12 cellular contexts compared by ENCODE assay signal in genomic region chr1:27624467-27625233, GRCh38. TPM values are rescaled to one million over a fixed set of nuclear protein-coding genes. Genes with fewer than 3 reads are reported as not detected.
DNase-seq lines count a peak whose midpoint lies in the region; ATAC-seq and TF ChIP-seq lines count a peak whose summit lies in the region.
"Had no signal": no experiment of that assay in that cellular context is flagged by ENCODE, and none has a peak within 500 bp of the region (broad histone marks: within the 10 kb centered on the region; RNA-seq: fewer than 3 reads in every experiment).

No MANE protein-coding gene starts in this region.

- H3K9me3 Mint-ChIP-seq in stimulated activated naive CD8-positive, alpha-beta T cell treated with anti-CD3 and anti-CD28 coated beads, Interleukin-15, amount 100 ng/mL, for 72 hours, result no peaks in the 10 kb centered on the region
- H3K9me3 Mint-ChIP-seq in type B pancreatic cell, result no peaks in the 10 kb centered on the region
- H3K9me3 Mint-ChIP-seq in CD4-positive, alpha-beta memory T cell, result no peaks in the 10 kb centered on the region
- H3K9me3 Mint-ChIP-seq: naive B cell; stimulated activated naive CD8-positive, alpha-beta T cell treated with anti-CD3 and anti-CD28 coated beads, Interleukin-15, Interleukin-2, amounts not matched to agents 100 ng/mL and 50 ng/mL, for 24 hours; T-cell had no signal

- TF ChIP-seq CTCF in mammary epithelial cell (conservative IDR thresholded peaks at IDR 0.05 in 1 of 2, IDR thresholded peaks at IDR 0.05 in 1 of 2; ENCODE audit: extremely low read depth in 1 of 2, insufficient read depth in 1 of 2, low read depth in 1 of 2, low read length in 2 of 2), result peak in 1 of 2 donors; percentile 16
- TF ChIP-seq CTCF in vagina (IDR thresholded peaks at IDR 0.05), result no peak
- no peak for TF ChIP-seq CTCF in type B pancreatic cell (conservative IDR thresholded peaks at IDR 0.05)

- H3K27ac ChIP-seq in mammary epithelial cell (ENCODE audit: insufficient read depth, low read depth, low read length) (peak overlapping the region; percentile 23), vagina (peak overlapping the region; percentile 14)
- no peak overlapping the region for H3K27ac ChIP-seq in CD4-positive, alpha-beta memory T cell (ENCODE audit: low read depth, low read length)

- no peaks in the 10 kb centered on the region for H3K36me3 Mint-ChIP-seq in type B pancreatic cell
- H3K36me3 Mint-ChIP-seq in CD4-positive, alpha-beta memory T cell, result no peaks in the 10 kb centered on the region
- H3K36me3 Mint-ChIP-seq: T-cell had no signal

- intact Hi-C loops in mammary epithelial cell (cut with micrococcal nuclease) (loop anchor here (2.0 kb wide), 1 partner anchor 14 kb away; no protein-coding TSS in a partner anchor), vagina (cut with DNase I) (no loop called here)
- intact Hi-C loops in CD4-positive, alpha-beta memory T cell (cut with micrococcal nuclease), result no loop called here

- no peak overlapping the region for H3K4me2 ChIP-seq in mammary epithelial cell (ENCODE audit: insufficient read depth, low read depth, low read length)

- no peak overlapping the region for H3K4me3 ChIP-seq in mammary epithelial cell (replicated peaks in 1 of 3; ENCODE audit: insufficient read depth in 1 of 3, low read depth in 2 of 3, low read length in 3 of 3)
- H3K4me3 ChIP-seq in vagina, result no peak overlapping the region
- H3K4me3 ChIP-seq in CD4-positive, alpha-beta memory T cell (ENCODE audit: low read length in 2 of 2), result no peak overlapping the region

- H2AFZ ChIP-seq in mammary epithelial cell (ENCODE audit: low read depth, low read length), result peak overlapping the region; percentile 57

- H3K27me3 ChIP-seq in mammary epithelial cell (ENCODE audit: insufficient read depth, low read length) (no peaks in the 10 kb centered on the region), vagina (no peaks in the 10 kb centered on the region)
- H3K27me3 ChIP-seq in CD4-positive, alpha-beta memory T cell (ENCODE audit: insufficient read depth, low read length), result no peaks in the 10 kb centered on the region

- H3K9me3 ChIP-seq in mammary epithelial cell (replicated peaks; ENCODE audit: insufficient read depth, low read length), result no peaks in the 10 kb centered on the region
- H3K9me3 ChIP-seq in vagina, result no peaks in the 10 kb centered on the region
- no peaks in the 10 kb centered on the region for H3K9me3 ChIP-seq in CD4-positive, alpha-beta memory T cell (ENCODE audit: control insufficient read depth in 1 of 2, low read length in 2 of 2)

- dilution Hi-C loops in mammary epithelial cell (cut with HindIII; ENCODE audit: low sequenced_read_pairs), result no loop called here

- WGBS in mammary epithelial cell (ENCODE audit: low coverage, missing lambda C conversion rate), result 51% methylated on average over 7 of the region's 7 CpGs

- CTCF ChIA-PET in mammary epithelial cell (lab: Charles Lee; ENCODE audit: low non-redundant PET), result interaction anchor here (0.8 kb wide), 1 partner anchor 19 kb away, joined by 7 read pairs; no protein-coding TSS in a partner anchor
- CTCF ChIA-PET in CD4-positive, alpha-beta memory T cell (lab: Charles Lee; ENCODE audit: partially characterized antibody), result interaction anchor here (1.1 to 2.0 kb wide), 2 partner anchors 17 to 38 kb away, joined by 4 to 10 read pairs; no protein-coding TSS in a partner anchor

- no peaks in the 10 kb centered on the region for H3K79me2 ChIP-seq in mammary epithelial cell (ENCODE audit: insufficient read depth, low read length)

- in situ Hi-C loops in mammary epithelial cell (cut with MboI; ENCODE audit: low sequenced_read_pairs in 2 of 2), result no loop called here

- POLR2A ChIA-PET in CD4-positive, alpha-beta memory T cell (lab: Charles Lee; ENCODE audit: partially characterized antibody), result no interaction called here

- H3K9ac ChIP-seq in mammary epithelial cell (ENCODE audit: insufficient read depth, low read length), result no peak overlapping the region

- H4K20me1 ChIP-seq in mammary epithelial cell (ENCODE audit: insufficient read depth, low read length), result no peaks in the 10 kb centered on the region

- peak; percentile 10 for ATAC-seq in stimulated activated naive CD8-positive, alpha-beta T cell treated with anti-CD3 and anti-CD28 coated beads, Interleukin-15, amount 100 ng/mL, for 72 hours
- ATAC-seq in stimulated activated naive CD8-positive, alpha-beta T cell treated with anti-CD3 and anti-CD28 coated beads, Interleukin-15, Interleukin-2, amounts not matched to agents 100 U/mL and 50 U/mL, for 24 hours, result no peak
- ATAC-seq in HG03342 (IDR thresholded peaks at IDR 0.05; ENCODE audit: unreplicated experiment) (peak; percentile 28), GM21526 (IDR thresholded peaks at IDR 0.05; ENCODE audit: low FRiP score, unreplicated experiment) (no peak)
- ATAC-seq: HCT116 had no signal

- BruUV-seq in mammary epithelial cell (replicated peaks; lab: Mats Ljungman, UMichigan), result no TSS peak

- no peak overlapping the region for H3K4me3 Mint-ChIP-seq in stimulated activated naive CD8-positive, alpha-beta T cell treated with anti-CD3 and anti-CD28 coated beads, Interleukin-15, amount 100 ng/mL, for 72 hours
- H3K4me3 Mint-ChIP-seq in type B pancreatic cell, result no peak overlapping the region
- no peak overlapping the region for H3K4me3 Mint-ChIP-seq in CD4-positive, alpha-beta memory T cell
- H3K4me3 Mint-ChIP-seq: stimulated activated naive CD8-positive, alpha-beta T cell treated with anti-CD3 and anti-CD28 coated beads, Interleukin-15, Interleukin-2, amounts not matched to agents 100 ng/mL and 50 ng/mL, for 24 hours; T-cell had no signal

- H3K27ac Mint-ChIP-seq in stimulated activated naive CD8-positive, alpha-beta T cell treated with anti-CD3 and anti-CD28 coated beads, Interleukin-15, amount 100 ng/mL, for 72 hours, result no peak overlapping the region
- no peak overlapping the region for H3K27ac Mint-ChIP-seq in type B pancreatic cell
- H3K27ac Mint-ChIP-seq in CD4-positive, alpha-beta memory T cell, result no peak overlapping the region
- H3K27ac Mint-ChIP-seq: naive B cell; stimulated activated naive CD8-positive, alpha-beta T cell treated with anti-CD3 and anti-CD28 coated beads, Interleukin-15, Interleukin-2, amounts not matched to agents 100 ng/mL and 50 ng/mL, for 24 hours; T-cell had no signal

- H3K4me1 ChIP-seq in mammary epithelial cell (ENCODE audit: insufficient read depth, low read length), result peaks cover 17% of the 10 kb centered on the region
- H3K4me1 ChIP-seq in vagina, result no peaks in the 10 kb centered on the region
- peaks cover 37% of the 10 kb centered on the region for H3K4me1 ChIP-seq in CD4-positive, alpha-beta memory T cell (ENCODE audit: insufficient read depth, low read length)

- DNase-seq in stimulated activated naive CD8-positive, alpha-beta T cell treated with anti-CD3 and anti-CD28 coated beads, Interleukin-15, amount 100 ng/mL, for 72 hours, result no peak
- DNase-seq in stimulated activated naive CD8-positive, alpha-beta T cell treated with anti-CD3 and anti-CD28 coated beads, Interleukin-15, Interleukin-2, amounts not matched to agents 100 U/mL and 50 U/mL, for 24 hours, result no peak
- DNase-seq in mammary epithelial cell, result no peak
- DNase-seq in vagina (ENCODE audit: extremely low spot score in 2 of 2), result no peak
- DNase-seq in type B pancreatic cell (ENCODE audit: extremely low spot score, unreplicated experiment), result no peak
- no peak for DNase-seq in CD4-positive, alpha-beta memory T cell

- TF ChIP-seq POLR2A in vagina (IDR thresholded peaks at IDR 0.05), result no peak

- no peaks in the 10 kb centered on the region for H3K36me3 ChIP-seq in mammary epithelial cell (ENCODE audit: insufficient read depth, low read length)
- H3K36me3 ChIP-seq in vagina, result no peaks in the 10 kb centered on the region
- H3K36me3 ChIP-seq in CD4-positive, alpha-beta memory T cell (ENCODE audit: insufficient read depth, low read length), result no peaks in the 10 kb centered on the region

- peaks cover 21% of the 10 kb centered on the region for H3K4me1 Mint-ChIP-seq in stimulated activated naive CD8-positive, alpha-beta T cell treated with anti-CD3 and anti-CD28 coated beads, Interleukin-15, amount 100 ng/mL, for 72 hours
- H3K4me1 Mint-ChIP-seq in type B pancreatic cell (ENCODE audit: unreplicated experiment), result peaks cover 9% of the 10 kb centered on the region
- peaks cover 15 to 24% (median 18%) of the 10 kb centered on the region in 4 donors for H3K4me1 Mint-ChIP-seq in CD4-positive, alpha-beta memory T cell

- no peaks in the 10 kb centered on the region for H3K27me3 Mint-ChIP-seq in stimulated activated naive CD8-positive, alpha-beta T cell treated with anti-CD3 and anti-CD28 coated beads, Interleukin-15, amount 100 ng/mL, for 72 hours
- peaks cover 12% of the 10 kb centered on the region for H3K27me3 Mint-ChIP-seq in type B pancreatic cell
- H3K27me3 Mint-ChIP-seq in CD4-positive, alpha-beta memory T cell, result no peaks in the 10 kb centered on the region
- H3K27me3 Mint-ChIP-seq: naive B cell; stimulated activated naive CD8-positive, alpha-beta T cell treated with anti-CD3 and anti-CD28 coated beads, Interleukin-15, Interleukin-2, amounts not matched to agents 100 ng/mL and 50 ng/mL, for 24 hours; T-cell had no signal

RNA-seq across cellular contexts. Expression of gene FGR, which starts 10.3 kb away (rescaled TPM):
- total RNA-seq in mammary epithelial cell (under 1 TPM; 0.50 to 0.56 TPM), vagina (18.4 TPM), type B pancreatic cell (ENCODE audit: low replicate concordance) (not detected in 2 replicates)
- polyA plus RNA-seq in mammary epithelial cell, result 0.06 TPM
- not detected for polyA minus RNA-seq in mammary epithelial cell
- total RNA-seq in CD4-positive, alpha-beta memory T cell, result 1 to 10 TPM; 2.7 to 2.9 TPM
- polyA plus RNA-seq in CD4-positive, alpha-beta memory T cell, result under 1 TPM; 0.12 to 0.15 TPM

RNA-seq across cellular contexts. Expression of gene AHDC1, which starts 20.7 kb away (rescaled TPM):
- total RNA-seq in mammary epithelial cell (10 to 100 TPM; 35.3 to 51.8 TPM), vagina (62.4 TPM), type B pancreatic cell (ENCODE audit: low replicate concordance) (49.3 and 61.0 TPM in 2 replicates)
- 8.0 TPM for polyA plus RNA-seq in mammary epithelial cell
- polyA minus RNA-seq in mammary epithelial cell, result 21.4 TPM
- 10 to 100 TPM; 18.4 to 19.2 TPM for total RNA-seq in CD4-positive, alpha-beta memory T cell
- polyA plus RNA-seq in CD4-positive, alpha-beta memory T cell, result 1 to 10 TPM in 1 of 2 donors, under 1 TPM in 1; 0.02 to 1.7 TPM

RNA-seq across cellular contexts. Expression of gene IFI6, which starts 47.3 kb away (rescaled TPM):
- total RNA-seq in mammary epithelial cell, result 10 to 100 TPM in 1 of 2 donors, 1 to 10 TPM in 1; 6.5 to 14.7 TPM
- 3.4 TPM for polyA plus RNA-seq in mammary epithelial cell
- not detected for polyA minus RNA-seq in mammary epithelial cell
- total RNA-seq in vagina, result 28.2 TPM
- total RNA-seq in type B pancreatic cell (ENCODE audit: low replicate concordance), result 62.2 and 136 TPM in 2 replicates
- total RNA-seq in CD4-positive, alpha-beta memory T cell, result 10 to 100 TPM; 23.0 to 24.9 TPM
- 100 to 1,000 TPM in 1 of 2 donors, 10 to 100 TPM in 1; 61.6 to 139 TPM for polyA plus RNA-seq in CD4-positive, alpha-beta memory T cell

Comparison
In these comparisons a context has a peak if more than half of its experiments do, and no peak if none do; other contexts are left out.
1. ATAC-seq: peak in stimulated activated naive CD8-positive, alpha-beta T cell treated with anti-CD3 and anti-CD28 coated beads, Interleukin-15, amount 100 ng/mL, for 72 hours (single experiment) and HG03342 (single experiment); none in stimulated activated naive CD8-positive, alpha-beta T cell treated with anti-CD3 and anti-CD28 coated beads, Interleukin-15, Interleukin-2, amounts not matched to agents 100 U/mL and 50 U/mL, for 24 hours (single experiment) and GM21526 (single experiment).